1 cellular context compared by ENCODE assay signal in the genomic region with DNA sequence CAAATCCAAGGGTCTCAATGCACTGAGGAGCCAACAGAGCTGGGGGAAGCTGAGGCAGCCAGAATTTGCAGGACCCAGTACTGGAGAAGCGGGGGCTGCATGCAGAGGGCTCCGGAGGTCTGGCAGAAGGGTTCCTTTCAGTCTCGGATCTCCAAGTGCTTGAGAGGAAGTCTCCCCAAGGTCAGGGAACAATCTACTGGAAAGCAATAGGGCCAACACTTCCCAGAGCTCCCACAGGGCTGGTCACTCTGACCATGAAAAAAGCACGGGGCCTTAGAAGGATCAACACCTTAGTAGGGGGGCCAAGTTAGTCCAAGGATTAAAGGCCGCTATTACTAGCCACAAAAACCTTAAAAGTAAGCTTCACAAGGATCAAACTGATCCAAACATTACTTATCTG.
TF ChIP-seq lines count a peak whose summit lies in the region.

No MANE protein-coding gene starts in this region.

TF ChIP-seq in WTC11, 78 proteins besides CTCF, POLR2A, EP300 and RAD21 (continued from another document):
- TF ChIP-seq, protein P1, sequence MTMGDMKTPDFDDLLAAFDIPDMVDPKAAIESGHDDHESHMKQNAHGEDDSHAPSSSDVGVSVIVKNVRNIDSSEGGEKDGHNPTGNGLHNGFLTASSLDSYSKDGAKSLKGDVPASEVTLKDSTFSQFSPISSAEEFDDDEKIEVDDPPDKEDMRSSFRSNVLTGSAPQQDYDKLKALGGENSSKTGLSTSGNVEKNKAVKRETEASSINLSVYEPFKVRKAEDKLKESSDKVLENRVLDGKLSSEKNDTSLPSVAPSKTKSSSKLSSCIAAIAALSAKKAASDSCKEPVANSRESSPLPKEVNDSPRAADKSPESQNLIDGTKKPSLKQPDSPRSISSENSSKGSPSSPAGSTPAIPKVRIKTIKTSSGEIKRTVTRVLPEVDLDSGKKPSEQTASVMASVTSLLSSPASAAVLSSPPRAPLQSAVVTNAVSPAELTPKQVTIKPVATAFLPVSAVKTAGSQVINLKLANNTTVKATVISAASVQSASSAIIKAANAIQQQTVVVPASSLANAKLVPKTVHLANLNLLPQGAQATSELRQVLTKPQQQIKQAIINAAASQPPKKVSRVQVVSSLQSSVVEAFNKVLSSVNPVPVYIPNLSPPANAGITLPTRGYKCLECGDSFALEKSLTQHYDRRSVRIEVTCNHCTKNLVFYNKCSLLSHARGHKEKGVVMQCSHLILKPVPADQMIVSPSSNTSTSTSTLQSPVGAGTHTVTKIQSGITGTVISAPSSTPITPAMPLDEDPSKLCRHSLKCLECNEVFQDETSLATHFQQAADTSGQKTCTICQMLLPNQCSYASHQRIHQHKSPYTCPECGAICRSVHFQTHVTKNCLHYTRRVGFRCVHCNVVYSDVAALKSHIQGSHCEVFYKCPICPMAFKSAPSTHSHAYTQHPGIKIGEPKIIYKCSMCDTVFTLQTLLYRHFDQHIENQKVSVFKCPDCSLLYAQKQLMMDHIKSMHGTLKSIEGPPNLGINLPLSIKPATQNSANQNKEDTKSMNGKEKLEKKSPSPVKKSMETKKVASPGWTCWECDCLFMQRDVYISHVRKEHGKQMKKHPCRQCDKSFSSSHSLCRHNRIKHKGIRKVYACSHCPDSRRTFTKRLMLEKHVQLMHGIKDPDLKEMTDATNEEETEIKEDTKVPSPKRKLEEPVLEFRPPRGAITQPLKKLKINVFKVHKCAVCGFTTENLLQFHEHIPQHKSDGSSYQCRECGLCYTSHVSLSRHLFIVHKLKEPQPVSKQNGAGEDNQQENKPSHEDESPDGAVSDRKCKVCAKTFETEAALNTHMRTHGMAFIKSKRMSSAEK (CRISPR knock-in tag; IDR thresholded peaks at IDR 0.05; ENCODE audit: borderline replicate concordance): no peak
- TF ChIP-seq, protein P2, sequence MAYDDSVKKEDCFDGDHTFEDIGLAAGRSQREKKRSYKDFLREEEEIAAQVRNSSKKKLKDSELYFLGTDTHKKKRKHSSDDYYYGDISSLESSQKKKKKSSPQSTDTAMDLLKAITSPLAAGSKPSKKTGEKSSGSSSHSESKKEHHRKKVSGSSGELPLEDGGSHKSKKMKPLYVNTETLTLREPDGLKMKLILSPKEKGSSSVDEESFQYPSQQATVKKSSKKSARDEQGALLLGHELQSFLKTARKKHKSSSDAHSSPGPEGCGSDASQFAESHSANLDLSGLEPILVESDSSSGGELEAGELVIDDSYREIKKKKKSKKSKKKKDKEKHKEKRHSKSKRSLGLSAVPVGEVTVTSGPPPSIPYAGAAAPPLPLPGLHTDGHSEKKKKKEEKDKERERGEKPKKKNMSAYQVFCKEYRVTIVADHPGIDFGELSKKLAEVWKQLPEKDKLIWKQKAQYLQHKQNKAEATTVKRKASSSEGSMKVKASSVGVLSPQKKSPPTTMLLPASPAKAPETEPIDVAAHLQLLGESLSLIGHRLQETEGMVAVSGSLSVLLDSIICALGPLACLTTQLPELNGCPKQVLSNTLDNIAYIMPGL (CRISPR knock-in tag; IDR thresholded peaks at IDR 0.05): no peak
- no peak for TF ChIP-seq GRHL2 (CRISPR knock-in tag; IDR thresholded peaks at IDR 0.05; ENCODE audit: insufficient replicate concordance, severe bottlenecking)
- no peak for TF ChIP-seq ZNF138 (CRISPR knock-in tag; conservative IDR thresholded peaks at IDR 0.05)
- TF ChIP-seq TEAD1 (CRISPR knock-in tag; IDR thresholded peaks at IDR 0.05): no peak
- no peak for TF ChIP-seq NR2C2 (CRISPR knock-in tag; IDR thresholded peaks at IDR 0.05)
- no peak for TF ChIP-seq SMAD3 (CRISPR knock-in tag; IDR thresholded peaks at IDR 0.05; ENCODE audit: borderline replicate concordance)
- no peak for TF ChIP-seq ZNF416 (CRISPR knock-in tag; IDR thresholded peaks at IDR 0.05)
- TF ChIP-seq ETV6 (CRISPR knock-in tag; IDR thresholded peaks at IDR 0.05): no peak
- no peak for TF ChIP-seq ZBTB21 (CRISPR knock-in tag; IDR thresholded peaks at IDR 0.05; ENCODE audit: borderline replicate concordance)
- no peak for TF ChIP-seq ZNF671 (CRISPR knock-in tag; IDR thresholded peaks at IDR 0.05)
- TF ChIP-seq TCF7 (CRISPR knock-in tag; IDR thresholded peaks at IDR 0.05; ENCODE audit: low read depth): no peak
- TF ChIP-seq, protein P3, sequence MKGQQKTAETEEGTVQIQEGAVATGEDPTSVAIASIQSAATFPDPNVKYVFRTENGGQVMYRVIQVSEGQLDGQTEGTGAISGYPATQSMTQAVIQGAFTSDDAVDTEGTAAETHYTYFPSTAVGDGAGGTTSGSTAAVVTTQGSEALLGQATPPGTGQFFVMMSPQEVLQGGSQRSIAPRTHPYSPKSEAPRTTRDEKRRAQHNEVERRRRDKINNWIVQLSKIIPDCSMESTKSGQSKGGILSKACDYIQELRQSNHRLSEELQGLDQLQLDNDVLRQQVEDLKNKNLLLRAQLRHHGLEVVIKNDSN (CRISPR knock-in tag; IDR thresholded peaks at IDR 0.05): no peak
- TF ChIP-seq GTF2I (CRISPR knock-in tag; conservative IDR thresholded peaks at IDR 0.05): no peak
